In genomic region chr11:57648791-57649735, GRCh38 we compare ENCODE assay signal across 8 cellular contexts. TPM values are rescaled to one million over a fixed set of nuclear protein-coding genes. Genes with fewer than 3 reads are reported as not detected.
DNase-seq lines count a peak whose midpoint lies in the region; ATAC-seq and TF ChIP-seq lines count a peak whose summit lies in the region.

No MANE protein-coding gene starts in this region.

- peaks cover 0 to 3% (median 0%) of the 10 kb centered on the region in 5 experiments for H3K9me3 Mint-ChIP-seq in brain

- no peak overlapping the region for H2AFZ ChIP-seq in Karpas-422 (ENCODE audit: low read length)
- no peak overlapping the region for H2AFZ ChIP-seq in mesenchymal stem cell (ENCODE audit: low read depth, low read length)

- no peaks in the 10 kb centered on the region for H3K9me3 ChIP-seq in Karpas-422 (ENCODE audit: low read length)
- H3K9me3 ChIP-seq in mesenchymal stem cell (ENCODE audit: control insufficient read depth, low read length) = no peaks in the 10 kb centered on the region
- H3K9me3 ChIP-seq in upper lobe of right lung = no peaks in the 10 kb centered on the region
- H3K9me3 ChIP-seq in aorta (ENCODE audit: control insufficient read depth, low read length) = no peaks in the 10 kb centered on the region

- ATAC-seq in upper lobe of right lung (no peak), GM21737 (IDR thresholded peaks at IDR 0.05; ENCODE audit: unreplicated experiment) (no peak), aorta (ENCODE audit: low FRiP score) (no peak), GM21526 (IDR thresholded peaks at IDR 0.05; ENCODE audit: low FRiP score, unreplicated experiment) (no peak)

- H3K27me3 ChIP-seq in Karpas-422 (ENCODE audit: low read length) = no peaks in the 10 kb centered on the region; the same call in 1 of the 2 replicates
- H3K27me3 ChIP-seq in mesenchymal stem cell (ENCODE audit: control insufficient read depth in 1 of 2, insufficient read depth in 1 of 2, low read length in 2 of 2) = peaks cover 16 to 39% of the 10 kb centered on the region in 2 experiments
- H3K27me3 ChIP-seq in upper lobe of right lung = peaks cover 18% of the 10 kb centered on the region
- H3K27me3 ChIP-seq in aorta (ENCODE audit: control insufficient read depth in 1 of 2, insufficient read depth in 2 of 2, low read length in 1 of 2) = no peaks in the 10 kb centered on the region

- no peaks in the 10 kb centered on the region for H4K20me1 ChIP-seq in Karpas-422 (ENCODE audit: insufficient read depth, low read depth, low read length)

- no peak overlapping the region for H3K4me3 ChIP-seq in Karpas-422 (ENCODE audit: low read length)
- H3K4me3 ChIP-seq in mesenchymal stem cell (ENCODE audit: insufficient read depth in 1 of 2, low read depth in 1 of 2, low read length in 2 of 2) = peak overlapping the region; percentile 3 to 83
- H3K4me3 ChIP-seq in upper lobe of right lung = peak overlapping the region; percentile 49
- no peak overlapping the region for H3K4me3 ChIP-seq in aorta (ENCODE audit: low read length in 2 of 2)

- H2BK120ac ChIP-seq in mesenchymal stem cell (ENCODE audit: low read depth, low read length) = peak overlapping the region; percentile 27

- H3K4me1 ChIP-seq in Karpas-422 (ENCODE audit: low read length) = peaks cover 8% of the 10 kb centered on the region
- peaks cover 37% of the 10 kb centered on the region for H3K4me1 ChIP-seq in mesenchymal stem cell (ENCODE audit: control insufficient read depth, insufficient read depth, low read depth, low read length)
- peaks cover 44% of the 10 kb centered on the region for H3K4me1 ChIP-seq in upper lobe of right lung
- no peaks in the 10 kb centered on the region for H3K4me1 ChIP-seq in aorta (ENCODE audit: control insufficient read depth in 1 of 2, insufficient read depth in 2 of 2, low read length in 2 of 2)

- H3K18ac ChIP-seq in mesenchymal stem cell (ENCODE audit: low read depth in 1 of 2, low read length in 2 of 2) = peak overlapping the region; percentile 50 to 58

- H3K23ac ChIP-seq in mesenchymal stem cell (ENCODE audit: low read length in 2 of 2) = peak overlapping the region in 1 of 2 experiments; percentile 53

- H2BK12ac ChIP-seq in mesenchymal stem cell (ENCODE audit: low read length in 2 of 2) = peak overlapping the region; percentile 17 to 44

- peak overlapping the region; percentile 15 for H2BK15ac ChIP-seq in mesenchymal stem cell (ENCODE audit: low read depth, poor library complexity, severe bottlenecking)

- peak overlapping the region in 1 of 2 experiments; percentile 2 for H3K14ac ChIP-seq in mesenchymal stem cell (ENCODE audit: low read length in 2 of 2)

- no peaks in the 10 kb centered on the region for H3K36me3 Mint-ChIP-seq in brain

- peaks cover 81% of the 10 kb centered on the region for H3K4me1 Mint-ChIP-seq in brain

- H3K4me3 Mint-ChIP-seq in brain = peak overlapping the region; percentile 92 to 96 (median 94)

- H3K9ac ChIP-seq in Karpas-422 (ENCODE audit: low read length) = peak overlapping the region; percentile 14; the same call in 1 of the 2 replicates
- peak overlapping the region; percentile 89 for H3K9ac ChIP-seq in mesenchymal stem cell (ENCODE audit: low read length)

- no peak overlapping the region for H2AK5ac ChIP-seq in mesenchymal stem cell (ENCODE audit: low read length, severe bottlenecking)

- H3K27ac ChIP-seq in Karpas-422 (ENCODE audit: low read length) (no peak overlapping the region), mesenchymal stem cell (ENCODE audit: low read length, poor library complexity, severe bottlenecking) (no peak overlapping the region), upper lobe of right lung (no peak overlapping the region), aorta (ENCODE audit: low read depth in 1 of 2, low read length in 2 of 2) (no peak overlapping the region)

- intact Hi-C loops in upper lobe of right lung (cut with DNase I) = no loop called here
- intact Hi-C loops in aorta (cut with DNase I) = loop anchor here in 1 of 2 donors (10.0 kb wide), 1 partner anchor 194 kb away; no protein-coding TSS in a partner anchor

- peak overlapping the region; percentile 32 for H3K4me2 ChIP-seq in Karpas-422 (ENCODE audit: low read depth, low read length, poor library complexity, severe bottlenecking)
- peak overlapping the region; percentile 80 for H3K4me2 ChIP-seq in mesenchymal stem cell (ENCODE audit: low read length, poor library complexity, severe bottlenecking)

- no peaks in the 10 kb centered on the region for H3K79me2 ChIP-seq in Karpas-422 (ENCODE audit: low read length)

- peak overlapping the region in 1 of 2 experiments; percentile 69 for H3K4ac ChIP-seq in mesenchymal stem cell (ENCODE audit: low read depth in 1 of 2, low read length in 2 of 2)

- peak overlapping the region; percentile 89 to 99 (median 98) for H3K27ac Mint-ChIP-seq in brain

- H3K79me1 ChIP-seq in mesenchymal stem cell (replicated peaks; ENCODE audit: low read length, poor library complexity, severe bottlenecking) = peaks cover 4% of the 10 kb centered on the region

- H3K9me2 ChIP-seq in Karpas-422 (replicated peaks; ENCODE audit: insufficient read depth, low read length) = no peaks in the 10 kb centered on the region

- DNase-seq in AG08396 (ENCODE audit: low spot score) (peak; percentile 16), Karpas-422 (peak; percentile 48), mesenchymal stem cell (peak; percentile 42), upper lobe of right lung (no peak), aorta (no peak)

- no peaks in the 10 kb centered on the region for H3K36me3 ChIP-seq in Karpas-422 (ENCODE audit: insufficient read depth, low read length)
- H3K36me3 ChIP-seq in mesenchymal stem cell (ENCODE audit: control insufficient read depth in 1 of 2, insufficient read depth in 2 of 2, low read depth in 1 of 2, low read length in 2 of 2) = peaks cover 0 to 9% of the 10 kb centered on the region in 2 experiments
- no peaks in the 10 kb centered on the region for H3K36me3 ChIP-seq in upper lobe of right lung
- no peaks in the 10 kb centered on the region for H3K36me3 ChIP-seq in aorta (ENCODE audit: control insufficient read depth in 1 of 2, insufficient read depth in 2 of 2, low read length in 1 of 2)

- no peak overlapping the region for H2BK5ac ChIP-seq in mesenchymal stem cell (ENCODE audit: low read depth, low read length, poor library complexity, severe bottlenecking)

- H3K27me3 Mint-ChIP-seq in brain = peaks cover 9% of the 10 kb centered on the region

- no peak overlapping the region for H4K91ac ChIP-seq in mesenchymal stem cell (ENCODE audit: low read length)

- no peak for TF ChIP-seq CTCF in brain (conservative IDR thresholded peaks at IDR 0.05)
- no peak for TF ChIP-seq CTCF in upper lobe of right lung (IDR thresholded peaks at IDR 0.05)

- 3% methylated on average over 19 of the region's 24 CpGs for WGBS in mesenchymal stem cell
- WGBS in aorta, 2 donors = 1 to 2% methylated on average over 24 of the region's 24 CpGs

- peak overlapping the region; percentile 32 for H4K8ac ChIP-seq in mesenchymal stem cell (ENCODE audit: low read length)

RNA-seq across cellular contexts. Expression of gene YPEL4, which starts 0.6 kb away (rescaled TPM):
- total RNA-seq in Karpas-422 (2014; rRNA removed; shearing (Covaris generic); ENCODE audit: low replicate concordance) = not detected in 2 replicates
- polyA plus RNA-seq in brain (ENCODE audit: insufficient read depth, low read depth, low replicate concordance) (25.0 TPM), aorta (1 to 10 TPM; 3.0 to 6.2 TPM)
- 0.43 TPM for polyA plus RNA-seq in mesenchymal stem cell (2013, experiment 1 of 2)
- 0.42 TPM for polyA plus RNA-seq in mesenchymal stem cell (2013, experiment 2 of 2)
- total RNA-seq in upper lobe of right lung (6.9 TPM), aorta (1 to 10 TPM in 1 of 2 donors, under 1 TPM in 1; 0.97 to 1.8 TPM)

RNA-seq across cellular contexts. Expression of gene CLP1, which starts 8.5 kb away (rescaled TPM):
- total RNA-seq in Karpas-422 (2014; rRNA removed; shearing (Covaris generic); ENCODE audit: low replicate concordance) = 16.9 and 22.4 TPM in 2 replicates
- 6.4 TPM for polyA plus RNA-seq in brain (ENCODE audit: insufficient read depth, low read depth, low replicate concordance)
- 8.2 TPM for polyA plus RNA-seq in mesenchymal stem cell (2013, experiment 1 of 2)
- 8.8 TPM for polyA plus RNA-seq in mesenchymal stem cell (2013, experiment 2 of 2)
- total RNA-seq in upper lobe of right lung = 11.7 TPM
- total RNA-seq in aorta = 10 to 100 TPM; 10.0 to 10.6 TPM
- 10 to 100 TPM in 1 of 2 donors, 1 to 10 TPM in 1; 6.7 to 10.8 TPM for polyA plus RNA-seq in aorta

RNA-seq across cellular contexts. Expression of gene ZDHHC5, which starts 18.9 kb away (rescaled TPM):
- 38.6 and 41.2 TPM in 2 replicates for total RNA-seq in Karpas-422 (2014; rRNA removed; shearing (Covaris generic); ENCODE audit: low replicate concordance)
- 37.7 TPM for polyA plus RNA-seq in brain (ENCODE audit: insufficient read depth, low read depth, low replicate concordance)
- polyA plus RNA-seq in mesenchymal stem cell (2013, experiment 1 of 2) = 58.6 TPM
- 58.4 TPM for polyA plus RNA-seq in mesenchymal stem cell (2013, experiment 2 of 2)
- 79.8 TPM for total RNA-seq in upper lobe of right lung
- 10 to 100 TPM; 47.9 to 51.0 TPM for total RNA-seq in aorta
- polyA plus RNA-seq in aorta = 10 to 100 TPM; 11.3 to 17.6 TPM

RNA-seq across cellular contexts. Expression of gene SERPING1, which starts 51.6 kb away (rescaled TPM):
- not detected in 2 replicates for total RNA-seq in Karpas-422 (2014; rRNA removed; shearing (Covaris generic); ENCODE audit: low replicate concordance)
- polyA plus RNA-seq in brain (ENCODE audit: insufficient read depth, low read depth, low replicate concordance) (43.4 TPM), aorta (100 to 1,000 TPM; 473 to 867 TPM)
- 68.6 TPM for polyA plus RNA-seq in mesenchymal stem cell (2013, experiment 1 of 2)
- 63.1 TPM for polyA plus RNA-seq in mesenchymal stem cell (2013, experiment 2 of 2)
- total RNA-seq in upper lobe of right lung (490 TPM), aorta (1,000 to 10,000 TPM in 1 of 2 donors, 100 to 1,000 TPM in 1; 723 to 1,015 TPM)

Comparison
In these comparisons a context has a peak if more than half of its experiments do, and no peak if none do; other contexts are left out.
1. DNase-seq: peak in AG08396 (single experiment), Karpas-422 (single experiment) and mesenchymal stem cell (single experiment); none in upper lobe of right lung (single experiment) and aorta (0 of 2).
2. H3K4me3 ChIP-seq: peak in mesenchymal stem cell (2 of 2) and upper lobe of right lung (single experiment); none in Karpas-422 (single experiment) and aorta (0 of 2).